Comparison of ENCODE assay signal across 8 cellular contexts in the genomic region with DNA sequence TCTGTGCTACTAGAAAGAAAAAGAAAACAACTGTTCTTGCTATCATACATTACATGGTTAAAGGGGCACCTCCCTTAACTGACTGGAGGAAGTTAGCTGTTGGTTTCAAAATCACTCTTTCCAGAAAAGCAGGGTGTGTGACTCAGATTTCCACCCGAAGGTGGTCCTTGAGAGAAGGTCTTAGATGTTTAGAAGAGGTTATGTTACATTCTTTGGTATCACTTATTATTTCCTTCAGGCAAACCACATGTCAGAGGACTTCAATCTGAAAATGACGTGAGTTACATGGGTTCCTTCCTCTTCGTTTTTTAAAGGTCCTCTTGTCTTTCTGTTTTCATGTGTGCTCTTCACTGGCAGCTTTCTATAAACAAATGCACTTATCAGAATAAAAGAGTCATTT.
DNase-seq lines count a peak whose midpoint lies in the region; TF ChIP-seq lines count a peak whose summit lies in the region.

No MANE protein-coding gene starts in this region.

- no peak for TF ChIP-seq CTCF in AG10803 (conservative IDR thresholded peaks at IDR 0.05; ENCODE audit: low read length)
- TF ChIP-seq CTCF in GM20000 (IDR thresholded peaks at IDR 0.05; ENCODE audit: extremely low read depth, missing control alignments), result no peak
- no peak for TF ChIP-seq CTCF in nephron progenitor cell (IDR thresholded peaks at IDR 0.05)
- TF ChIP-seq CTCF in progenitor cell of endocrine pancreas (IDR thresholded peaks at IDR 0.05; ENCODE audit: unreplicated experiment), result no peak

- DNase-seq in AG10803 (ENCODE audit: low read depth), result peak; percentile 12
- peak; percentile 59 for DNase-seq in GM20000 (ENCODE audit: low spot score)
- peak; percentile 36 for DNase-seq in HT1080 (ENCODE audit: low read depth)
- peak; percentile 58 for DNase-seq in activated T-cell treated with anti-CD3 and anti-CD28 coated beads for 4 hours
- no peak for DNase-seq in nephron progenitor cell
- DNase-seq in erythroblast (lab: John Stamatoyannopoulos, UW), result no peak
- no peak for DNase-seq in substantia nigra (lab: John Stamatoyannopoulos, UW)
- DNase-seq in progenitor cell of endocrine pancreas (ENCODE audit: low spot score, unreplicated experiment), result no peak

- no peak overlapping the region for H3K27ac ChIP-seq in substantia nigra (ENCODE audit: low read depth, low read length, poor library complexity, severe bottlenecking)

- peak overlapping the region; percentile 7 for H3K4me3 ChIP-seq in AG10803 (ENCODE audit: low read length)

- H3K27ac Mint-ChIP-seq in nephron progenitor cell (peak overlapping the region; percentile 4), progenitor cell of endocrine pancreas (no peak overlapping the region)

- H3K4me1 Mint-ChIP-seq in nephron progenitor cell, result no peaks in the 10 kb centered on the region
- no peaks in the 10 kb centered on the region for H3K4me1 Mint-ChIP-seq in progenitor cell of endocrine pancreas (ENCODE audit: low read depth)

- no peaks in the 10 kb centered on the region for H3K9me3 Mint-ChIP-seq in nephron progenitor cell
- H3K9me3 Mint-ChIP-seq in progenitor cell of endocrine pancreas (ENCODE audit: low read depth), result no peaks in the 10 kb centered on the region

- TF ChIP-seq POLR2A in erythroblast (IDR thresholded peaks at IDR 0.05; ENCODE audit: low read length), result no peak

- H3K27me3 Mint-ChIP-seq in nephron progenitor cell (ENCODE audit: low read depth, poor library complexity) (no peaks in the 10 kb centered on the region), progenitor cell of endocrine pancreas (no peaks in the 10 kb centered on the region)

- H3K4me3 Mint-ChIP-seq in nephron progenitor cell (no peak overlapping the region), progenitor cell of endocrine pancreas (ENCODE audit: low read depth) (no peak overlapping the region)

- no peaks in the 10 kb centered on the region for H3K36me3 Mint-ChIP-seq in nephron progenitor cell (ENCODE audit: low read depth)
- no peaks in the 10 kb centered on the region for H3K36me3 Mint-ChIP-seq in progenitor cell of endocrine pancreas (ENCODE audit: insufficient read depth)

Comparison
In these comparisons a context has a peak if more than half of its experiments do, and no peak if none do; other contexts are left out.
1. DNase-seq: peak in AG10803 (single experiment), GM20000 (single experiment), HT1080 (single experiment) and activated T-cell treated with anti-CD3 and anti-CD28 coated beads for 4 hours (single experiment); none in nephron progenitor cell (single experiment), erythroblast (0 of 2), substantia nigra (0 of 49) and progenitor cell of endocrine pancreas (single experiment).